10 cellular contexts compared by ENCODE assay signal in the genomic region with DNA sequence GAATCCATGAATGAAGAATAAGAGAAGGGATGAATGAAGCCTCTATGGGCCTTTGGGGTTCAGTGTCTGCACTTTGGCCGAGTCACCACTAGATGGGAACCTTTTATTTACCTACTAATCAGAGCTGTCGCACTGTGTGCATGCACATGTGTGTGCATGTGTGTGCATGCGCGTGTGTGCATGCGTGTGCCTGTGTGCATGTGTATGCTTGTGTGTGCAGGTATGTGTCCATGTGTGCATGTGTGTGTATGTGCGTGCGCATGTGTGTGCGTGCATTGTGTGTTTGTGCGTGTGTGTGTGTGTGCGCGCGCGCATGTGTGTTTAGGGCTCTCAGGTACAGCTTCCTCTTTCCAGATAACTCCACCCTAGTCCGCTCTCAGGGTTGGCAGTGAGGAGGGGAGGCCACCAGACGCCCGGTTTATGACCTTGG. TPM values are rescaled to one million over a fixed set of nuclear protein-coding genes. Genes with fewer than 3 reads are reported as not detected.
A peak's percentile ranks its signal among the peaks of the same experiment; 100 is the strongest.
DNase-seq lines count a peak whose midpoint lies in the region; ATAC-seq and TF ChIP-seq lines count a peak whose summit lies in the region.
"Had no signal": no experiment of that assay in that cellular context is flagged by ENCODE, and none has a peak within 500 bp of the region (broad histone marks: within the 10 kb centered on the region; RNA-seq: fewer than 3 reads in every experiment).

No MANE protein-coding gene starts in this region.

- no peak overlapping the region for H3K4me3 ChIP-seq in GM12865 (ENCODE audit: low read depth, low read length)
- no peak overlapping the region for H3K4me3 ChIP-seq in astrocyte of the cerebellum (ENCODE audit: low read depth, low read length)
- H3K4me3 ChIP-seq in mucosa of descending colon = no peak overlapping the region
- H3K4me3 ChIP-seq in coronary artery = no peak overlapping the region
- H3K4me3 ChIP-seq: SK-N-MC had no signal

- H3K4me1 ChIP-seq in mucosa of descending colon (ENCODE audit: low read depth) = no peaks in the 10 kb centered on the region

- H3K36me3 ChIP-seq in mucosa of descending colon (ENCODE audit: low read depth) = no peaks in the 10 kb centered on the region

- DNase-seq in GM12865 (ENCODE audit: low read depth) = peak; percentile 26
- DNase-seq in M059J (ENCODE audit: low read depth) = peak; percentile 15
- DNase-seq in astrocyte of the cerebellum (ENCODE audit: low read depth) = no peak
- DNase-seq in mucosa of descending colon = peak in 1 of 3 donors; percentile 41
- DNase-seq in coronary artery (ENCODE audit: low spot score) = no peak
- DNase-seq in NCI-H345 treated with DMSO at 0.1 percent for 48 hours (lab: John Stamatoyannopoulos, UW; ENCODE audit: unreplicated experiment) = no peak
- DNase-seq: GOT3 had no signal

- intact Hi-C loops in mucosa of descending colon (cut with DNase I, micrococcal nuclease) = no loop called here

- TF ChIP-seq CTCF in GM12865 (IDR thresholded peaks at IDR 0.05; ENCODE audit: insufficient read depth, low read depth, low read length, missing control alignments) (peak; percentile 47), astrocyte of the cerebellum (IDR thresholded peaks at IDR 0.05; ENCODE audit: low read depth, low read length, missing control alignments) (peak; percentile 45), mucosa of descending colon (IDR thresholded peaks at IDR 0.05) (no peak), coronary artery (IDR thresholded peaks at IDR 0.05) (no peak)

- peak; percentile 70 for ATAC-seq in mucosa of descending colon
- ATAC-seq in HG03095 (IDR thresholded peaks at IDR 0.05; ENCODE audit: unreplicated experiment) = no peak
- no peak for ATAC-seq in GM18858 (IDR thresholded peaks at IDR 0.05; ENCODE audit: unreplicated experiment)

- H3K27ac ChIP-seq in coronary artery = no peak overlapping the region
- H3K27ac ChIP-seq: SK-N-MC had no signal

- H3K9me3 ChIP-seq in mucosa of descending colon = peaks cover 15% of the 10 kb centered on the region

- in situ Hi-C loops in astrocyte of the cerebellum (cut with HindIII; ENCODE audit: low sequenced_read_pairs) = no loop called here

RNA-seq across cellular contexts. Expression of a gene that starts 20.4 kb away (rescaled TPM):
- not detected in 2 replicates for total RNA-seq in M059J (2014; rRNA removed; shearing (Covaris generic))
- total RNA-seq in mucosa of descending colon = 10 to 100 TPM in 1 of 3 donors, 1 to 10 TPM in 2; 5.8 to 15.5 (median 5.8) TPM

RNA-seq across cellular contexts. Expression of a gene that starts 20.8 kb away (rescaled TPM):
- not detected in 2 replicates for total RNA-seq in M059J (2014; rRNA removed; shearing (Covaris generic))
- total RNA-seq in mucosa of descending colon = 1 to 10 TPM in 1 of 3 donors, under 1 TPM in 1, not detected in 1; 0.55 to 2.1 TPM

RNA-seq across cellular contexts. Expression of a gene that starts 26.4 kb away (rescaled TPM):
- total RNA-seq in M059J (2014; rRNA removed; shearing (Covaris generic)) = not detected in 2 replicates
- total RNA-seq in mucosa of descending colon = under 1 TPM in 2 of 3 donors, not detected in 1; 0.12 to 0.80 TPM

RNA-seq across cellular contexts. Expression of a gene that starts 46.2 kb away (rescaled TPM):
- not detected in 2 replicates for total RNA-seq in M059J (2014; rRNA removed; shearing (Covaris generic))
- under 1 TPM in 1 of 3 donors, not detected in 2; 0.22 TPM for total RNA-seq in mucosa of descending colon

Comparison
In these comparisons a context has a peak if more than half of its experiments do, and no peak if none do; other contexts are left out.
1. DNase-seq: peak in GM12865 (single experiment) and M059J (single experiment); none in astrocyte of the cerebellum (single experiment), coronary artery (single experiment) and NCI-H345 treated with DMSO at 0.1 percent for 48 hours (single experiment).
2. CTCF ChIP-seq: peak in GM12865 (single experiment) and astrocyte of the cerebellum (single experiment); none in mucosa of descending colon (single experiment) and coronary artery (single experiment).